ENCODE assay signal across 36 cellular contexts in the genomic region with DNA sequence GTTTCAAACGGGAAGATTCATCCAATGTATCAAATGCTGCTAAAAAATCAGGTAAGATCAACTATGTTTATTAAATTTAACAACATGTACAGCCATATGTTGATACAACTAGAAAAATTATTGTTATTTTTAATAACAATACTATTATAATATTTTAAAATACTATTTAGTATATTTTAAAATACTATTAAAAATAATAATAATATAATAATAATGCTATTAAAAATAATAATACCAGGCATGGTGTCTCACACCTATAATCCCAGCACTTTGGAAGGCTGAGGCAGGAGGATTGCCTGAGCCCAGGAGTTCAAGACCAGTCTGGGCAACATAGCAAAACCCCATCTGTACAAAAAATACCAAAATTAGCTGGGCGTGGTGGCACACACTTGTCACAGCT. TPM values are rescaled to one million over a fixed set of nuclear protein-coding genes. Genes with fewer than 3 reads are reported as not detected.
"Had no signal": no experiment of that assay in that cellular context is flagged by ENCODE, and none has a peak within 500 bp of the region (broad histone marks: within the 10 kb centered on the region; RNA-seq: fewer than 3 reads in every experiment).

No MANE protein-coding gene starts in this region.

- H3K27ac ChIP-seq: adrenal gland, body of pancreas, brain microvascular endothelial cell, breast epithelium, WERI-Rb-1 had no signal

- H3K27me3 Mint-ChIP-seq: activated B cell treated with CpG ODN at 0.5 μM for 24 hours; activated CD4-positive, alpha-beta memory T cell treated with anti-CD3 and anti-CD28 coated beads for 36 hours; activated CD4-positive, alpha-beta T cell treated with anti-CD3 and anti-CD28 coated beads, Interleukin-2, amount 10 ng/mL, durations not matched to agents 24 days and 14 days; activated CD8-positive, alpha-beta T cell treated with anti-CD3 and anti-CD28 coated beads for 36 hours; activated naive CD8-positive, alpha-beta T cell treated with anti-CD3 and anti-CD28 coated beads for 36 hours; activated T-helper 17 cell treated with anti-CD3 and anti-CD28 coated beads, Interleukin-2, amount 50 U/mL, for 72 hours had no signal

- H3K4me3 ChIP-seq: adrenal gland, body of pancreas, breast epithelium had no signal

- H3K4me1 ChIP-seq: adrenal gland, body of pancreas, breast epithelium had no signal

- DNase-seq: activated B cell treated with CpG ODN at 0.5 μM for 24 hours; activated CD4-positive, alpha-beta memory T cell treated with anti-CD3 and anti-CD28 coated beads for 36 hours; activated CD4-positive, alpha-beta T cell treated with anti-CD3 and anti-CD28 coated beads for 4 hours; activated CD4-positive, alpha-beta T cell treated with anti-CD3 and anti-CD28 coated beads, Interleukin-2, amount 10 ng/mL, durations not matched to agents 24 days and 14 days; activated CD4-positive, alpha-beta T cell treated with anti-CD3 and anti-CD28 coated beads, Interleukin-2, amount 50 U/mL, for 1 hour; activated CD4-positive, alpha-beta T cell treated with anti-CD3 and anti-CD28 coated beads, Interleukin-2, amount 50 U/mL, for 4 hours; activated CD4-positive, CD25-positive, alpha-beta regulatory T cell treated with anti-CD3 and anti-CD28 coated beads, Interleukin-2, amount 50 U/mL, for 72 hours; activated CD8-positive, alpha-beta memory T cell treated with anti-CD3 and anti-CD28 coated beads, Interleukin-2, amount 50 U/mL, for 4 hours; activated CD8-positive, alpha-beta T cell treated with anti-CD3 and anti-CD28 coated beads for 36 hours; activated effector memory CD4-positive, alpha-beta T cell treated with anti-CD3 and anti-CD28 coated beads, Interleukin-2, amount 50 U/mL, for 16 hours; activated gamma-delta T cell treated with Interleukin-2 at 50 U/mL for 16 hours; activated naive CD4-positive, alpha-beta T cell; activated naive CD4-positive, alpha-beta T cell treated with anti-CD3 and anti-CD28 coated beads for 36 hours; activated naive CD4-positive, alpha-beta T cell treated with anti-CD3 and anti-CD28 coated beads, Interleukin-2, amount 50 U/mL, for 16 hours; activated naive CD8-positive, alpha-beta T cell treated with anti-CD3 and anti-CD28 coated beads for 36 hours; activated T-cell treated with anti-CD3 and anti-CD28 coated beads for 4 hours; activated T-cell treated with anti-CD3 and anti-CD28 coated beads, Interleukin-2, amount 50 U/mL, for 1 hour; activated T-cell treated with anti-CD3 and anti-CD28 coated beads, Interleukin-2, amount 50 U/mL, for 4 hours; activated T-cell treated with anti-CD3 and anti-CD28 coated beads, Interleukin-2, amount 50 U/mL, for 72 hours; adrenal gland; amniotic stem cell; aorta; body of pancreas; brain microvascular endothelial cell; central memory CD4-positive, alpha-beta T cell; T-helper 2 cell; T-helper 9 cell; WERI-Rb-1 had no signal

- H3K27ac Mint-ChIP-seq: activated B cell treated with CpG ODN at 0.5 μM for 24 hours; activated CD4-positive, alpha-beta memory T cell treated with anti-CD3 and anti-CD28 coated beads for 36 hours; activated CD4-positive, alpha-beta T cell treated with anti-CD3 and anti-CD28 coated beads, Interleukin-2, amount 10 ng/mL, durations not matched to agents 24 days and 14 days; activated CD8-positive, alpha-beta T cell treated with anti-CD3 and anti-CD28 coated beads for 36 hours; activated naive CD4-positive, alpha-beta T cell treated with anti-CD3 and anti-CD28 coated beads for 36 hours; activated naive CD4-positive, alpha-beta T cell treated with anti-CD3 and anti-CD28 coated beads, Interleukin-2, amount 50 U/mL, for 72 hours; activated naive CD8-positive, alpha-beta T cell treated with anti-CD3 and anti-CD28 coated beads for 36 hours; activated T-cell treated with anti-CD3 and anti-CD28 coated beads, Interleukin-2, amount 50 U/mL, for 72 hours; activated T-helper 1 cell treated with anti-CD3 and anti-CD28 coated beads, Interleukin-12 subunit alpha, Interleukin-12 subunit beta, Interleukin-2, Interleukin-4 antibody, amounts not matched to agents 30 ng/mL and 10 ng/mL and 1 ng/mL, durations not matched to agents 14 hours and 24 hours and 36 hours; activated T-helper 17 cell treated with anti-CD3 and anti-CD28 coated beads, Interleukin-2, amount 50 U/mL, for 72 hours; T-helper 1 cell treated with Interleukin-12 subunit alpha and Interleukin-12 subunit beta and Interleukin-4 antibody, amounts not matched to agents 30 μg/mL and 1 μg/mL, for 36 hours; T-helper 2 cell treated with Interferon-gamma antibody and Interleukin-4, amounts not matched to agents 5 μg/mL and 100 μg/mL, for 36 hours had no signal

- H3K27me3 ChIP-seq: adrenal gland, body of pancreas, brain microvascular endothelial cell, breast epithelium had no signal

- H3K4me3 Mint-ChIP-seq: activated B cell treated with CpG ODN at 0.5 μM for 24 hours; activated CD4-positive, alpha-beta memory T cell treated with anti-CD3 and anti-CD28 coated beads for 36 hours; activated CD4-positive, alpha-beta T cell treated with anti-CD3 and anti-CD28 coated beads, Interleukin-2, amount 10 ng/mL, durations not matched to agents 24 days and 14 days; activated CD8-positive, alpha-beta T cell treated with anti-CD3 and anti-CD28 coated beads for 36 hours; activated naive CD4-positive, alpha-beta T cell treated with anti-CD3 and anti-CD28 coated beads for 36 hours; activated naive CD8-positive, alpha-beta T cell treated with anti-CD3 and anti-CD28 coated beads for 36 hours; activated T-cell treated with anti-CD3 and anti-CD28 coated beads, Interleukin-2, amount 50 U/mL, for 4 hours; activated T-cell treated with anti-CD3 and anti-CD28 coated beads, Interleukin-2, amount 50 U/mL, for 72 hours; activated T-helper 1 cell treated with anti-CD3 and anti-CD28 coated beads, Interleukin-12 subunit alpha, Interleukin-12 subunit beta, Interleukin-2, Interleukin-4 antibody, amounts not matched to agents 30 ng/mL and 10 ng/mL and 1 ng/mL, durations not matched to agents 14 hours and 24 hours and 36 hours; activated T-helper 17 cell treated with anti-CD3 and anti-CD28 coated beads, Interleukin-2, amount 50 U/mL, for 72 hours; T-helper 1 cell treated with Interleukin-12 subunit alpha and Interleukin-12 subunit beta and Interleukin-4 antibody, amounts not matched to agents 30 μg/mL and 1 μg/mL, for 36 hours; T-helper 2 cell treated with Interferon-gamma antibody and Interleukin-4, amounts not matched to agents 5 μg/mL and 100 μg/mL, for 36 hours had no signal

- H3K4me1 Mint-ChIP-seq: activated B cell treated with CpG ODN at 0.5 μM for 24 hours; activated CD4-positive, alpha-beta T cell treated with anti-CD3 and anti-CD28 coated beads, Interleukin-2, amount 10 ng/mL, durations not matched to agents 24 days and 14 days; activated naive CD8-positive, alpha-beta T cell treated with anti-CD3 and anti-CD28 coated beads for 36 hours; activated T-helper 17 cell treated with anti-CD3 and anti-CD28 coated beads, Interleukin-2, amount 50 U/mL, for 72 hours had no signal

- H3K36me3 ChIP-seq: adrenal gland, brain microvascular endothelial cell, breast epithelium, WERI-Rb-1 had no signal

- FAIRE-seq: astrocyte, colon had no signal

- ATAC-seq: activated CD8-positive, alpha-beta T cell treated with anti-CD3 and anti-CD28 coated beads for 36 hours; activated naive CD4-positive, alpha-beta T cell treated with anti-CD3 and anti-CD28 coated beads, Interleukin-2, amount 50 U/mL, for 72 hours; activated T-cell treated with anti-CD3 and anti-CD28 coated beads, Interleukin-2, amount 50 U/mL, for 4 hours; activated T-cell treated with anti-CD3 and anti-CD28 coated beads, Interleukin-2, amount 50 U/mL, for 72 hours; activated T-helper 17 cell treated with anti-CD3 and anti-CD28 coated beads, Interleukin-2, amount 50 U/mL, for 72 hours; body of pancreas had no signal

RNA-seq across cellular contexts. Expression of a gene that starts 54.6 kb away (rescaled TPM):
- total RNA-seq: activated CD4-positive, alpha-beta T cell treated with anti-CD3 and anti-CD28 coated beads, Interleukin-2, amount 10 ng/mL, durations not matched to agents 24 days and 14 days; activated T-cell treated with anti-CD3 and anti-CD28 coated beads, Interleukin-2, amount 50 U/mL, for 4 hours had no signal
